In genomic region chr10:22271786-22272185, GRCh38 we compare ENCODE assay signal across 21 cellular contexts. TPM values are rescaled to one million over a fixed set of nuclear protein-coding genes. Genes with fewer than 3 reads are reported as not detected.
"Had no signal": no experiment of that assay in that cellular context is flagged by ENCODE, and none has a peak within 500 bp of the region (broad histone marks: within the 10 kb centered on the region; RNA-seq: fewer than 3 reads in every experiment).

No MANE protein-coding gene starts in this region.

- ATAC-seq: left lobe of liver; naive thymus-derived CD4-positive, alpha-beta T cell; T-cell had no signal

- H3K36me3 ChIP-seq: neutrophil, tibial nerve, uterus had no signal

- H3K27ac Mint-ChIP-seq: naive thymus-derived CD4-positive, alpha-beta T cell; stimulated activated naive B cell treated with anti-CD40 and anti-IgM and Interleukin-4, amounts not matched to agents 10 μg/mL and 1 μg/mL and 100 μg/mL, for 72 hours; T-cell had no signal

- H3K4me2 ChIP-seq: SK-N-SH had no signal

- DNase-seq: activated CD4-positive, alpha-beta T cell treated with anti-CD3 and anti-CD28 coated beads for 1 hour; activated gamma-delta T cell treated with Interleukin-2 at 50 U/mL for 16 hours; hippocampal formation; naive thymus-derived CD4-positive, alpha-beta T cell; SK-N-SH; stimulated activated CD4-positive, alpha-beta T cell treated with anti-CD3 and anti-CD28 coated beads, Interleukin-2, amount 100 ng/mL, for 48 hours; stimulated activated naive B cell treated with anti-CD40 and anti-IgM and Interleukin-4, amounts not matched to agents 10 μg/mL and 1 μg/mL and 100 μg/mL, for 72 hours; substantia nigra; T-cell; T-helper 9 cell; uterus had no signal

- H3K4me3 ChIP-seq: tibial nerve, uterus had no signal

- H3K4me3 Mint-ChIP-seq: naive thymus-derived CD4-positive, alpha-beta T cell; stimulated activated naive B cell treated with anti-CD40 and anti-IgM and Interleukin-4, amounts not matched to agents 10 μg/mL and 1 μg/mL and 100 μg/mL, for 72 hours; T-cell had no signal

- H3K27ac ChIP-seq: neutrophil, parathyroid adenoma, tibial nerve, uterus had no signal

- H2AFZ ChIP-seq: parathyroid adenoma had no signal

- H3K4me1 Mint-ChIP-seq: naive thymus-derived CD4-positive, alpha-beta T cell; stimulated activated naive B cell treated with anti-CD40 and anti-IgM and Interleukin-4, amounts not matched to agents 10 μg/mL and 1 μg/mL and 100 μg/mL, for 72 hours; T-cell had no signal

- H3K27me3 ChIP-seq: neutrophil, tibial nerve, uterus had no signal

- H3K9me3 Mint-ChIP-seq: naive thymus-derived CD4-positive, alpha-beta T cell; stimulated activated naive B cell treated with anti-CD40 and anti-IgM and Interleukin-4, amounts not matched to agents 10 μg/mL and 1 μg/mL and 100 μg/mL, for 72 hours; T-cell had no signal

- H3K9me3 ChIP-seq: neutrophil, SK-N-SH, tibial nerve, uterus had no signal

- H3K79me2 ChIP-seq: parathyroid adenoma had no signal

- H3K36me3 Mint-ChIP-seq: stimulated activated naive B cell treated with anti-CD40 and anti-IgM and Interleukin-4, amounts not matched to agents 10 μg/mL and 1 μg/mL and 100 μg/mL, for 72 hours; T-cell had no signal

- H3K9ac ChIP-seq: parathyroid adenoma, SK-N-SH had no signal

- H3K4me1 ChIP-seq: parathyroid adenoma, tibial nerve, uterus had no signal

- FAIRE-seq: keratinocyte had no signal

RNA-seq across cellular contexts. Expression of gene EBLN1, which starts 54.0 kb away (rescaled TPM):
- total RNA-seq: activated CD8-positive, alpha-beta memory T cell treated with anti-CD3 and anti-CD28 coated beads for 36 hours; cardiac septum; left lobe of liver; mononuclear cell; naive thymus-derived CD4-positive, alpha-beta T cell; T-cell; tibial nerve had no signal
- polyA plus RNA-seq: adipose tissue; esophagus; keratinocyte; naive thymus-derived CD4-positive, alpha-beta T cell; SK-N-SH had no signal
